8 cellular contexts compared by ENCODE assay signal in genomic region chr22:25447689-25448434, GRCh38.
A peak's percentile ranks its signal among the peaks of the same experiment; 100 is the strongest.
DNase-seq lines count a peak whose midpoint lies in the region; ATAC-seq, FAIRE-seq and TF ChIP-seq lines count a peak whose summit lies in the region.

No MANE protein-coding gene starts in this region.

- FAIRE-seq in astrocyte (lab: Jason Lieb, UNC) = no peak

- peak overlapping the region; percentile 92 for H3K4me2 ChIP-seq in astrocyte (ENCODE audit: low read length)

- H3K36me3 Mint-ChIP-seq in T-helper 2 cell treated with Interferon-gamma antibody and Interleukin-4, amounts not matched to agents 5 μg/mL and 100 μg/mL, for 36 hours (ENCODE audit: low read depth) = peaks cover 22% of the 10 kb centered on the region
- peaks cover 2% of the 10 kb centered on the region for H3K36me3 Mint-ChIP-seq in astrocyte (ENCODE audit: low read depth, unreplicated experiment)

- TF ChIP-seq CTCF in GM12873 (IDR thresholded peaks at IDR 0.05; ENCODE audit: insufficient read depth, low read depth, low read length, missing control alignments) = peak; percentile 95
- TF ChIP-seq CTCF in astrocyte (IDR thresholded peaks at IDR 0.05; ENCODE audit: insufficient read depth, low read depth, low read length) = peak; percentile 81

- no peaks in the 10 kb centered on the region for H3K9me3 ChIP-seq in astrocyte (ENCODE audit: insufficient read depth, low read depth, low read length)

- H4K20me1 ChIP-seq in astrocyte (ENCODE audit: insufficient read depth, low read length) = peaks cover 39% of the 10 kb centered on the region

- peak overlapping the region; percentile 88 for H3K27ac ChIP-seq in astrocyte (ENCODE audit: low read depth, low read length)

- H3K4me1 Mint-ChIP-seq in T-helper 2 cell treated with Interferon-gamma antibody and Interleukin-4, amounts not matched to agents 5 μg/mL and 100 μg/mL, for 36 hours (ENCODE audit: low read depth) = peaks cover 32% of the 10 kb centered on the region
- H3K4me1 Mint-ChIP-seq in astrocyte (ENCODE audit: low read depth, unreplicated experiment) = peaks cover 31% of the 10 kb centered on the region

- H3K79me2 ChIP-seq in astrocyte (ENCODE audit: insufficient read depth, low read length) = peaks cover 51% of the 10 kb centered on the region

- DNase-seq in NCI-H146 (lab: John Stamatoyannopoulos, UW) (peak; percentile 82), astrocyte (ENCODE audit: low read depth) (peak; percentile 41), hepatic stellate cell (ENCODE audit: low spot score) (peak; percentile 98), retina (peak; percentile 94)
- peak; percentile 89 for DNase-seq in T-helper 2 cell treated with Interferon-gamma antibody and Interleukin-4, amounts not matched to agents 5 μg/mL and 100 μg/mL, for 36 hours (ENCODE audit: low spot score)

- peak overlapping the region; percentile 91 for H3K9ac ChIP-seq in astrocyte (ENCODE audit: low read length)

- no peaks in the 10 kb centered on the region for H3K27me3 ChIP-seq in astrocyte (ENCODE audit: insufficient read depth, low read length)

- no peaks in the 10 kb centered on the region for H3K9me3 Mint-ChIP-seq in T-helper 2 cell treated with Interferon-gamma antibody and Interleukin-4, amounts not matched to agents 5 μg/mL and 100 μg/mL, for 36 hours
- H3K9me3 Mint-ChIP-seq in astrocyte (ENCODE audit: unreplicated experiment) = no peaks in the 10 kb centered on the region

- H3K4me1 ChIP-seq in astrocyte (ENCODE audit: insufficient read depth, low read length) = peaks cover 5% of the 10 kb centered on the region

- peak; percentile 92 for ATAC-seq in HG02759 (IDR thresholded peaks at IDR 0.05; ENCODE audit: unreplicated experiment)
- no peak for ATAC-seq in GM18519 (IDR thresholded peaks at IDR 0.05; ENCODE audit: low FRiP score, unreplicated experiment)

- peak overlapping the region; percentile 93 for H3K4me3 Mint-ChIP-seq in T-helper 2 cell treated with Interferon-gamma antibody and Interleukin-4, amounts not matched to agents 5 μg/mL and 100 μg/mL, for 36 hours
- H3K4me3 Mint-ChIP-seq in astrocyte (ENCODE audit: unreplicated experiment) = peak overlapping the region; percentile 88

- no peaks in the 10 kb centered on the region for H3K36me3 ChIP-seq in astrocyte (ENCODE audit: insufficient read depth, low read length)

- peak overlapping the region; percentile 87 for H3K27ac Mint-ChIP-seq in T-helper 2 cell treated with Interferon-gamma antibody and Interleukin-4, amounts not matched to agents 5 μg/mL and 100 μg/mL, for 36 hours
- peak overlapping the region; percentile 94 for H3K27ac Mint-ChIP-seq in astrocyte (ENCODE audit: unreplicated experiment)

- peak overlapping the region; percentile 92 for H3K4me3 ChIP-seq in astrocyte (ENCODE audit: insufficient read depth, low read depth, low read length)

- H3K27me3 Mint-ChIP-seq in T-helper 2 cell treated with Interferon-gamma antibody and Interleukin-4, amounts not matched to agents 5 μg/mL and 100 μg/mL, for 36 hours (ENCODE audit: low read depth) = no peaks in the 10 kb centered on the region
- peaks cover 2% of the 10 kb centered on the region for H3K27me3 Mint-ChIP-seq in astrocyte (ENCODE audit: low read depth, unreplicated experiment)

- peak overlapping the region; percentile 54 for H2AFZ ChIP-seq in astrocyte (ENCODE audit: low read depth, low read length)

Comparison
In these comparisons a context has a peak if more than half of its experiments do, and no peak if none do; other contexts are left out.
1. DNase-seq: peak in every context shown above with its lines; median percentile 98 in hepatic stellate cell; 94 in retina; 89 in T-helper 2 cell treated with Interferon-gamma antibody and Interleukin-4, amounts not matched to agents 5 μg/mL and 100 μg/mL, for 36 hours; 82 in NCI-H146; 41 in astrocyte.